Comparison of ENCODE assay signal across 25 cellular contexts in the genomic region with DNA sequence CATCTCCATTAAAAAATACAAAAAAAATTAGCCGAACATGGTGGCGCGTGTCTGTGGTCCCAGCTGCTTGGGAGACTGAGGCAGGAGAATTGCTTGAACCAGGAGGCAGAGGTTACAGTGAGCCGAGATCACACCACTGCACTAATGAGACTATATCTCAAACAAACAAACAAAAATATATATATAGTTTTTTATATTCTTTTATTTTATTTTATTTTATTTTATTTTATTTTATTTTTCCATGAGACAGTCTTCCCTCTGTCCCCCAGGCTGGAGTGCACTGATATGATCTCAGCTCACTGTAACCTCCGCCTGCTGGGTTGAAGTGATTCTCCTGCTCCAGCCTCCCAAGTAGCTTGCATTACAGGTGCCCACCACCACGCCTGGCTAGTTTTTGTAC.
A peak's percentile ranks its signal among the peaks of the same experiment; 100 is the strongest.
DNase-seq lines count a peak whose midpoint lies in the region; ATAC-seq, FAIRE-seq and TF ChIP-seq lines count a peak whose summit lies in the region.
"Had no signal": no experiment of that assay in that cellular context is flagged by ENCODE, and none has a peak within 500 bp of the region (broad histone marks: within the 10 kb centered on the region; RNA-seq: fewer than 3 reads in every experiment).

No MANE protein-coding gene starts in this region.

- WGBS in H1 (ENCODE audit: extremely low coverage in 1 of 2, insufficient coverage in 1 of 2, insufficient read length in 1 of 2, insufficient replicate concordance in 2 of 2, low coverage in 1 of 2, low lambda C conversion rate in 2 of 2, missing lambda C conversion rate in 1 of 2), 2 experiments, result 97% methylated on average over 6 of the region's 6 CpGs; no CpG with 5 or more reads in 1 of the 2 experiments
- WGBS in smooth muscle cell (ENCODE audit: low lambda C conversion rate), result 99% methylated on average over 6 of the region's 6 CpGs

- no peak overlapping the region for H2BK120ac ChIP-seq in H1 (replicated peaks; ENCODE audit: low read depth, low read length)

- peaks cover 98% of the 10 kb centered on the region for H3K4me1 ChIP-seq in PC-9 (replicated peaks; ENCODE audit: insufficient read depth)
- H3K4me1 ChIP-seq in H1 (replicated peaks in 1 of 4; ENCODE audit: control insufficient read depth in 3 of 4, insufficient read depth in 4 of 4, low read length in 3 of 4), result peaks cover 15 to 25% (median 20%) of the 10 kb centered on the region in 4 experiments
- peaks cover 19% of the 10 kb centered on the region for H3K4me1 ChIP-seq in smooth muscle cell (ENCODE audit: low read depth)

- no peak overlapping the region for H2BK20ac ChIP-seq in H1 (ENCODE audit: low read length)

- no peaks in the 10 kb centered on the region for H3K9me3 ChIP-seq in CD4-positive, alpha-beta T cell (ENCODE audit: control insufficient read depth, low read length)
- H3K9me3 ChIP-seq in PC-9 (ENCODE audit: insufficient read depth, low read depth) (no peaks in the 10 kb centered on the region), H1 (ENCODE audit: insufficient read depth in 2 of 2, low read depth in 1 of 2, low read length in 1 of 2) (no peaks in the 10 kb centered on the region), smooth muscle cell (replicated peaks; ENCODE audit: low read depth) (no peaks in the 10 kb centered on the region)
- H3K9me3 ChIP-seq: heart right ventricle, left lung had no signal

- H3K4me3 ChIP-seq in PC-9 (no peak overlapping the region), H1 (ENCODE audit: extremely low read depth in 1 of 4, insufficient read depth in 2 of 4, low read depth in 3 of 4, low read length in 4 of 4) (no peak overlapping the region), smooth muscle cell (no peak overlapping the region)
- H3K4me3 ChIP-seq: heart right ventricle, left lung, skin epidermis had no signal

- H2BK12ac ChIP-seq in H1 (ENCODE audit: low read depth, low read length), result no peak overlapping the region

- no peak for TF ChIP-seq RAD21 in H1 (IDR thresholded peaks at IDR 0.05 in 1 of 2, conservative IDR thresholded peaks at IDR 0.05 in 1 of 2; ENCODE audit: low read depth in 2 of 2, low read length in 2 of 2)

- no peak overlapping the region for H4K91ac ChIP-seq in H1 (replicated peaks; ENCODE audit: insufficient read length, low read length)

- TF ChIP-seq POLR2A in H1 (IDR thresholded peaks at IDR 0.05; ENCODE audit: control extremely low read depth in 1 of 2, low read depth in 2 of 2, low read length in 2 of 2), result no peak

- H2AFZ ChIP-seq in PC-9, result no peak overlapping the region
- H2AFZ ChIP-seq in H1 (ENCODE audit: low read length), result no peak overlapping the region
- H2AFZ ChIP-seq in smooth muscle cell (ENCODE audit: low read depth), result no peak overlapping the region

- H3K9me2 ChIP-seq in PC-9 (ENCODE audit: insufficient read depth), result no peaks in the 10 kb centered on the region

- no peak for TF ChIP-seq EP300 in H1 (IDR thresholded peaks at IDR 0.05; ENCODE audit: borderline replicate concordance in 1 of 2, low read depth in 2 of 2, low read length in 2 of 2)

- H3K23ac ChIP-seq in H1 (ENCODE audit: insufficient read length), result no peak overlapping the region

- no peak overlapping the region for H3K4ac ChIP-seq in H1 (replicated peaks; ENCODE audit: insufficient read length, low read depth, low read length)

- FAIRE-seq in H1 (lab: Jason Lieb, UNC), result no peak
- FAIRE-seq: G401.6, GM18507 had no signal

- H3F3A ChIP-seq in PC-9 (ENCODE audit: insufficient read depth, low read depth) (peaks cover 72% of the 10 kb centered on the region), smooth muscle cell (ENCODE audit: low read depth) (peaks cover 30% of the 10 kb centered on the region)

- ATAC-seq in CD4-positive, alpha-beta T cell (ENCODE audit: poor library complexity), result no peak
- ATAC-seq in GM21723 (IDR thresholded peaks at IDR 0.05; ENCODE audit: unreplicated experiment), result no peak
- ATAC-seq: activated naive CD8-positive, alpha-beta T cell treated with anti-CD3 and anti-CD28 coated beads, Interleukin-2, amount 50 U/mL, for 24 hours; activated T-helper 17 cell treated with anti-CD3 and anti-CD28 coated beads, Interleukin-2, amount 50 U/mL, for 72 hours; CD8-positive, alpha-beta T cell had no signal

- H2AK5ac ChIP-seq in H1 (ENCODE audit: low read depth, low read length), result no peak overlapping the region

- BruUV-seq in PC-9 (replicated peaks; lab: Mats Ljungman, UMichigan), result no TSS peak

- H3K23me2 ChIP-seq in H1 (ENCODE audit: low read depth, low read length), result no peaks in the 10 kb centered on the region; the same call in 1 of the 2 replicates

- no peak overlapping the region for H4K8ac ChIP-seq in H1 (ENCODE audit: extremely low read depth, insufficient read depth, low read length)

- no peak overlapping the region for H2BK15ac ChIP-seq in H1 (ENCODE audit: low read length)

- H3K79me1 ChIP-seq in H1 (ENCODE audit: low read depth, low read length), result no peaks in the 10 kb centered on the region

- TF ChIP-seq CTCF in CD4-positive, alpha-beta T cell (IDR thresholded peaks at IDR 0.05), result no peak
- TF ChIP-seq CTCF in PC-9 (conservative IDR thresholded peaks at IDR 0.05), result no peak
- no peak for TF ChIP-seq CTCF in H1 (IDR thresholded peaks at IDR 0.05; ENCODE audit: control extremely low read depth in 1 of 3, insufficient read depth in 1 of 3, low read depth in 1 of 3, low read length in 3 of 3)
- no peak for TF ChIP-seq CTCF in smooth muscle cell (IDR thresholded peaks at IDR 0.05; ENCODE audit: borderline replicate concordance, insufficient read depth, poor library complexity, severe bottlenecking)

- H3K56ac ChIP-seq in H1 (replicated peaks; ENCODE audit: insufficient read length, low read depth, low read length), result no peak overlapping the region

- H3K79me2 ChIP-seq in PC-9 (ENCODE audit: low read depth) (no peaks in the 10 kb centered on the region), H1 (ENCODE audit: control insufficient read depth in 1 of 2, insufficient read depth in 2 of 2, low read length in 2 of 2) (no peaks in the 10 kb centered on the region), smooth muscle cell (ENCODE audit: low read depth) (no peaks in the 10 kb centered on the region)

- H3K14ac ChIP-seq in H1 (ENCODE audit: insufficient read length), result no peak overlapping the region

- CTCF ChIA-PET in CD4-positive, alpha-beta T cell (lab: Charles Lee), result interaction anchor here (0.6 to 1.8 kb wide), 3 partner anchors 36 to 111 kb away, joined by 3 to 4 read pairs (median 4); no protein-coding TSS in a partner anchor
- CTCF ChIA-PET in PC-9 (lab: Charles Lee) (interaction anchor here (0.7 to 2.5 kb wide), 2 partner anchors 122 to 556 kb away, joined by 8 to 10 read pairs; no protein-coding TSS in a partner anchor), H1 (lab: Charles Lee; ENCODE audit: partially characterized antibody) (interaction anchor here (0.8 to 5.4 kb wide), 11 partner anchors 12 to 119 kb away, joined by 3 to 45 read pairs (median 8); no protein-coding TSS in a partner anchor)

- H3K27me3 ChIP-seq in CD4-positive, alpha-beta T cell (ENCODE audit: control insufficient read depth, insufficient read depth, low read length), result no peaks in the 10 kb centered on the region
- no peaks in the 10 kb centered on the region for H3K27me3 ChIP-seq in PC-9 (ENCODE audit: insufficient read depth, low read depth)
- no peaks in the 10 kb centered on the region for H3K27me3 ChIP-seq in H1 (replicated peaks in 1 of 4; ENCODE audit: control insufficient read depth in 3 of 4, extremely low read depth in 1 of 4, insufficient read depth in 3 of 4, low read length in 3 of 4)
- no peaks in the 10 kb centered on the region for H3K27me3 ChIP-seq in smooth muscle cell (ENCODE audit: low read depth)
- H3K27me3 ChIP-seq: heart right ventricle, left lung had no signal

- no peak for DNase-seq in CD4-positive, alpha-beta T cell
- no peak for DNase-seq in PC-9
- no peak for DNase-seq in H1 (ENCODE audit: low read depth in 1 of 2, low spot score in 2 of 2)
- DNase-seq in smooth muscle cell (lab: John Stamatoyannopoulos, UW; ENCODE audit: unreplicated experiment), result no peak
- no peak for DNase-seq in amygdala (lab: John Stamatoyannopoulos, UW)
- DNase-seq in NCI-H226, result no peak
- no peak for DNase-seq in putamen (ENCODE audit: low spot score)
- DNase-seq: activated CD4-positive, alpha-beta T cell treated with anti-CD3 and anti-CD28 coated beads, Interleukin-2, amount 10 ng/mL, durations not matched to agents 7 days and 5 days; activated naive CD8-positive, alpha-beta T cell treated with anti-CD3 and anti-CD28 coated beads, Interleukin-2, amount 50 U/mL, for 24 hours; CD8-positive, alpha-beta T cell; heart right ventricle; KG1; left lung; midbrain; NCI-H774; OCI-M1; SIG-M5; stimulated activated CD4-positive, alpha-beta T cell treated with anti-CD3 and anti-CD28 coated beads, Interleukin-2, amount 100 ng/mL, for 24 hours; stimulated activated naive CD4-positive, alpha-beta T cell had no signal

- no peak overlapping the region; the same call in 1 of the 2 replicates for H3K18ac ChIP-seq in H1 (ENCODE audit: extremely low read depth, low read length)

- H3K36me3 ChIP-seq in PC-9 (ENCODE audit: low read depth) (no peaks in the 10 kb centered on the region), H1 (ENCODE audit: control insufficient read depth in 2 of 4, insufficient read depth in 4 of 4, low read length in 3 of 4) (no peaks in the 10 kb centered on the region), smooth muscle cell (ENCODE audit: low read depth) (no peaks in the 10 kb centered on the region)
- H3K36me3 ChIP-seq: heart right ventricle, left lung had no signal

- no peaks in the 10 kb centered on the region for H3K36me3 Mint-ChIP-seq in CD4-positive, alpha-beta T cell (ENCODE audit: low read depth)
- H3K36me3 Mint-ChIP-seq: CD8-positive, alpha-beta T cell had no signal

- no peak overlapping the region for H4K5ac ChIP-seq in H1 (ENCODE audit: insufficient read length, low read depth, low read length)

- H4K20me1 ChIP-seq in PC-9 (ENCODE audit: insufficient read depth) (no peaks in the 10 kb centered on the region), H1 (replicated peaks in 1 of 2; ENCODE audit: control insufficient read depth in 1 of 2, insufficient read depth in 2 of 2, low read length in 2 of 2) (no peaks in the 10 kb centered on the region), smooth muscle cell (ENCODE audit: low read depth) (no peaks in the 10 kb centered on the region)

- peaks cover 27% of the 10 kb centered on the region for H3K4me1 Mint-ChIP-seq in CD4-positive, alpha-beta T cell (ENCODE audit: low read depth)

- no peaks in the 10 kb centered on the region for H3K9me3 Mint-ChIP-seq in CD4-positive, alpha-beta T cell
- H3K9me3 Mint-ChIP-seq: activated CD4-positive, alpha-beta T cell treated with anti-CD3 and anti-CD28 coated beads, Interleukin-2, amount 10 ng/mL, durations not matched to agents 7 days and 5 days; activated naive CD8-positive, alpha-beta T cell treated with anti-CD3 and anti-CD28 coated beads, Interleukin-2, amount 50 U/mL, for 24 hours; activated T-helper 17 cell treated with anti-CD3 and anti-CD28 coated beads, Interleukin-2, amount 50 U/mL, for 72 hours; CD8-positive, alpha-beta T cell; T-helper 1 cell treated with Interleukin-12 subunit alpha and Interleukin-12 subunit beta and Interleukin-4 antibody, amounts not matched to agents 30 μg/mL and 1 μg/mL, for 36 hours had no signal

- no peaks in the 10 kb centered on the region for H3K27me3 Mint-ChIP-seq in CD4-positive, alpha-beta T cell
- H3K27me3 Mint-ChIP-seq: activated CD4-positive, alpha-beta T cell treated with anti-CD3 and anti-CD28 coated beads, Interleukin-2, amount 10 ng/mL, durations not matched to agents 7 days and 5 days; activated naive CD8-positive, alpha-beta T cell treated with anti-CD3 and anti-CD28 coated beads, Interleukin-2, amount 50 U/mL, for 24 hours; activated T-helper 17 cell treated with anti-CD3 and anti-CD28 coated beads, Interleukin-2, amount 50 U/mL, for 72 hours had no signal

- H3K9ac ChIP-seq in H1 (replicated peaks in 1 of 4; ENCODE audit: extremely low read depth in 1 of 4, low read depth in 3 of 4, low read length in 3 of 4) (no peak overlapping the region), smooth muscle cell (ENCODE audit: low read depth) (no peak overlapping the region)

- intact Hi-C loops in CD4-positive, alpha-beta T cell (cut with DNase I, micrococcal nuclease), result no loop called here
- intact Hi-C loops in PC-9 (cut with micrococcal nuclease; ENCODE audit: unreplicated experiment), result no loop called here

- POLR2A ChIA-PET in CD4-positive, alpha-beta T cell (lab: Charles Lee), result no interaction called here
- POLR2A ChIA-PET in PC-9 (lab: Charles Lee; ENCODE audit: unreplicated experiment), result interaction anchor here (0.7 kb wide), 1 partner anchor 65 kb away, joined by 6 read pairs; no protein-coding TSS in a partner anchor
- POLR2A ChIA-PET in H1 (lab: Charles Lee; ENCODE audit: partially characterized antibody), result interaction anchor here (1.6 to 2.4 kb wide), 3 partner anchors 8 to 29 kb away, joined by 6 to 16 read pairs (median 10); no protein-coding TSS in a partner anchor

- H2BK5ac ChIP-seq in H1 (ENCODE audit: low read depth, low read length), result 0 out of 2 replicates have a peak overlapping the region, but pooled peaks have one; percentile 81

- H3K4me2 ChIP-seq in PC-9 (peak overlapping the region; percentile 73), H1 (ENCODE audit: insufficient read depth in 1 of 2, low read depth in 2 of 2, low read length in 2 of 2) (peak overlapping the region in 1 of 2 experiments; percentile 57; a peak in 1 of 4 replicates), smooth muscle cell (no peak overlapping the region)

- peak overlapping the region; percentile 62 for H3K27ac Mint-ChIP-seq in CD4-positive, alpha-beta T cell
- H3K27ac Mint-ChIP-seq: activated CD4-positive, alpha-beta T cell treated with anti-CD3 and anti-CD28 coated beads, Interleukin-2, amount 10 ng/mL, durations not matched to agents 7 days and 5 days; CD8-positive, alpha-beta T cell; T-helper 1 cell treated with Interleukin-12 subunit alpha and Interleukin-12 subunit beta and Interleukin-4 antibody, amounts not matched to agents 30 μg/mL and 1 μg/mL, for 36 hours had no signal

- H3K27ac ChIP-seq in CD4-positive, alpha-beta T cell (ENCODE audit: low read depth, low read length), result no peak overlapping the region
- H3K27ac ChIP-seq in PC-9 (peak overlapping the region; percentile 93), H1 (ENCODE audit: low read depth, low read length) (no peak overlapping the region), smooth muscle cell (ENCODE audit: low read depth) (peak overlapping the region; percentile 86)

- no peak overlapping the region for H3K4me3 Mint-ChIP-seq in CD4-positive, alpha-beta T cell
- H3K4me3 Mint-ChIP-seq: activated CD4-positive, alpha-beta T cell treated with anti-CD3 and anti-CD28 coated beads, Interleukin-2, amount 10 ng/mL, durations not matched to agents 7 days and 5 days; activated naive CD8-positive, alpha-beta T cell treated with anti-CD3 and anti-CD28 coated beads, Interleukin-2, amount 50 U/mL, for 24 hours; activated T-helper 17 cell treated with anti-CD3 and anti-CD28 coated beads, Interleukin-2, amount 50 U/mL, for 72 hours; CD8-positive, alpha-beta T cell; T-helper 1 cell treated with Interleukin-12 subunit alpha and Interleukin-12 subunit beta and Interleukin-4 antibody, amounts not matched to agents 30 μg/mL and 1 μg/mL, for 36 hours had no signal

Comparison
In these comparisons a context has a peak if more than half of its experiments do, and no peak if none do; other contexts are left out.
1. H3K27ac ChIP-seq: peak in PC-9 (single experiment) and smooth muscle cell (single experiment); none in CD4-positive, alpha-beta T cell (single experiment) and H1 (single experiment).